Comparison of ENCODE assay signal across 8 cellular contexts in the genomic region with DNA sequence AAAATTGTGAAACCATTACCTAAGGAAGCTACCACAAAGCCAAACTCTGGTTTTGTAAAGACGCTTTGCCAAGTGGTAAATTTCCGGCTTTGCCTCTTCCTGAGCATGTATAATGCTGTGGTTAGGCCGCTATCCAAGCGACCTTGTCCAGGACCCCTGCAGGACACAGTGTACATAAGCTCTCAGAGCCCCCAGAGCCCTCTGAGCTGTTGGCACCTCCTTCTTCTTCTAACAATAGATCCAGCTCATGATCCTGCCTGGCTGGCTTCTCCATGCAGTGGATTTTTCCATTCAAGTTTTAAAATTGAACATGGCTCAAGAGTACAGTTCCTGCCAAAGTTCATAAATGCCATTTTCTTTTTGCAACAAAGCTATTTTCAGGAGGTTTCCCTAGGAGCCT.
DNase-seq lines count a peak whose midpoint lies in the region; ATAC-seq and TF ChIP-seq lines count a peak whose summit lies in the region.
"Had no signal": no experiment of that assay in that cellular context is flagged by ENCODE, and none has a peak within 500 bp of the region (broad histone marks: within the 10 kb centered on the region; RNA-seq: fewer than 3 reads in every experiment).

No MANE protein-coding gene starts in this region.

- no peak for TF ChIP-seq CTCF in coronary artery (IDR thresholded peaks at IDR 0.05)

- no peak for ATAC-seq in HG02840 (IDR thresholded peaks at IDR 0.05; ENCODE audit: low FRiP score, unreplicated experiment)

- peak overlapping the region; percentile 41 for H3K4me3 ChIP-seq in coronary artery
- H3K4me3 ChIP-seq: SJSA1 had no signal

- H3K27ac ChIP-seq in coronary artery: peak overlapping the region; percentile 81 to 88
- H3K27ac ChIP-seq: SJSA1 had no signal

- DNase-seq in NCI-H446 treated with DMSO at 0.1 percent for 48 hours (lab: John Stamatoyannopoulos, UW): peak; percentile 55
- peak; percentile 88 for DNase-seq in coronary artery (ENCODE audit: low spot score)
- peak; percentile 49 for DNase-seq in midbrain (lab: John Stamatoyannopoulos, UW)
- DNase-seq in ureter (ENCODE audit: low spot score): peak; percentile 49
- no peak for DNase-seq in AG08396 (ENCODE audit: low spot score)
- no peak for DNase-seq in NCI-H1417 treated with DMSO at 0.1 percent for 48 hours (lab: John Stamatoyannopoulos, UW)

Comparison
In these comparisons a context has a peak if more than half of its experiments do, and no peak if none do; other contexts are left out.
1. DNase-seq: peak in NCI-H446 treated with DMSO at 0.1 percent for 48 hours (single experiment), coronary artery (single experiment), midbrain (single experiment) and ureter (single experiment); none in AG08396 (single experiment) and NCI-H1417 treated with DMSO at 0.1 percent for 48 hours (single experiment).